ENCODE assay signal across 16 cellular contexts in the genomic region with DNA sequence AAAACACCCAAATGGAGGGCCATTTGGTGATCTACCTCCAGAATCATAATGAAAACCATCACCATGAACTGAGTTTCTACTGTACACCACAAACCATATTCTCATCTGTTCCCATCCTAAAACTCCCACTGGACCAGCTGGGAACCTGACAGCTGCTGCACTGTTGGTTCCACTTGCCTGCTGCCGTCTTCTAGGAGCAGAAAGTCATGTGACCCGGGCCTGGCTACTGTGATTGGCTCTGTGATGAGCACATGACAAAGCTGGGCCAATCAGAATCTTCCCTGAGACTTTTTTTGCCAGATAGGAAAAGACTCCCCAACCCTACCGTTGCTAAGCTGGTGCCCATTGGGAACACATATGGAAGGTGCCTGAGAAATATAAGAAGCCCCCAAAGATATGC.
DNase-seq lines count a peak whose midpoint lies in the region; ATAC-seq, FAIRE-seq and TF ChIP-seq lines count a peak whose summit lies in the region.
"Had no signal": no experiment of that assay in that cellular context is flagged by ENCODE, and none has a peak within 500 bp of the region (broad histone marks: within the 10 kb centered on the region; RNA-seq: fewer than 3 reads in every experiment).

No MANE protein-coding gene starts in this region.

- H2BK120ac ChIP-seq in H1 (replicated peaks; ENCODE audit: low read depth, low read length), result no peak overlapping the region

- no peak for ATAC-seq in HG03108 (IDR thresholded peaks at IDR 0.05; ENCODE audit: unreplicated experiment)
- ATAC-seq: CD8-positive, alpha-beta T cell; GM23338; Panc1 had no signal

- no peaks in the 10 kb centered on the region for H3K79me1 ChIP-seq in H1 (ENCODE audit: low read depth, low read length)

- POLR2A ChIA-PET in H1 (lab: Charles Lee; ENCODE audit: partially characterized antibody), result no interaction called here

- H3K9ac ChIP-seq in H1 (replicated peaks in 1 of 4; ENCODE audit: extremely low read depth in 1 of 4, low read depth in 3 of 4, low read length in 3 of 4), result no peak overlapping the region
- H3K9ac ChIP-seq: BLaER1 had no signal

- H4K20me1 ChIP-seq in H1 (replicated peaks in 1 of 2; ENCODE audit: control insufficient read depth in 1 of 2, insufficient read depth in 2 of 2, low read length in 2 of 2), result peaks cover 0 to 6% of the 10 kb centered on the region in 2 experiments
- H4K20me1 ChIP-seq: BLaER1 had no signal

- no peak overlapping the region for H2BK12ac ChIP-seq in H1 (ENCODE audit: low read depth, low read length)

- CTCF ChIA-PET in H1 (lab: Charles Lee; ENCODE audit: partially characterized antibody), result interaction anchor here (1.5 kb wide), 1 partner anchor 24 kb away, joined by 3 read pairs; no protein-coding TSS in a partner anchor

- peaks cover 7% of the 10 kb centered on the region; the same call in 1 of the 2 replicates for H3K23me2 ChIP-seq in H1 (ENCODE audit: low read depth, low read length)

- FAIRE-seq in GM12891 (lab: Jason Lieb, UNC) (no peak), H1 (lab: Jason Lieb, UNC) (no peak)

- intact Hi-C loops in uterus (cut with DNase I; ENCODE audit: low total_unique reads), result no loop called here

- no peak overlapping the region for H4K8ac ChIP-seq in H1 (ENCODE audit: extremely low read depth, insufficient read depth, low read length)

- no peaks in the 10 kb centered on the region for H3K4me1 ChIP-seq in BE2C
- H3K4me1 ChIP-seq in H1 (replicated peaks in 1 of 4; ENCODE audit: control insufficient read depth in 3 of 4, insufficient read depth in 4 of 4, low read length in 3 of 4), result peaks cover 0 to 2% (median 0%) of the 10 kb centered on the region in 4 experiments; a peak in 3 of 7 replicates
- H3K4me1 ChIP-seq in uterus, result no peaks in the 10 kb centered on the region

- no peak overlapping the region for H3K14ac ChIP-seq in H1 (ENCODE audit: insufficient read length)

- no peak for TF ChIP-seq CTCF in BE2C (IDR thresholded peaks at IDR 0.05; ENCODE audit: low read depth, low read length)
- no peak for TF ChIP-seq CTCF in H1 (IDR thresholded peaks at IDR 0.05; ENCODE audit: control extremely low read depth in 1 of 3, insufficient read depth in 1 of 3, low read depth in 1 of 3, low read length in 3 of 3)
- TF ChIP-seq CTCF in uterus (IDR thresholded peaks at IDR 0.05), result no peak

- H2BK5ac ChIP-seq in H1 (ENCODE audit: low read depth, low read length), result no peak overlapping the region

- DNase-seq in BE2C, result peak; percentile 37
- no peak for DNase-seq in GM12891 (ENCODE audit: insufficient read length, low spot score)
- DNase-seq in NCI-H2171 (lab: John Stamatoyannopoulos, UW), result peak; percentile 48
- DNase-seq in H1 (ENCODE audit: low read depth in 1 of 2, low spot score in 2 of 2), result no peak
- no peak for DNase-seq in uterus
- no peak for DNase-seq in cortex of kidney (lab: John Stamatoyannopoulos, UW)
- no peak for DNase-seq in Kasumi-1 (lab: John Stamatoyannopoulos, UW)
- DNase-seq: CD8-positive, alpha-beta T cell; NCI-H187; NCI-H748 treated with DMSO at 0.1 percent for 48 hours; T-helper 1 cell had no signal

- TF ChIP-seq RAD21 in H1 (IDR thresholded peaks at IDR 0.05 in 1 of 2, conservative IDR thresholded peaks at IDR 0.05 in 1 of 2; ENCODE audit: low read depth in 2 of 2, low read length in 2 of 2), result no peak

- H3K27me3 ChIP-seq in BE2C (no peaks in the 10 kb centered on the region), H1 (replicated peaks in 1 of 4; ENCODE audit: control insufficient read depth in 3 of 4, extremely low read depth in 1 of 4, insufficient read depth in 3 of 4, low read length in 3 of 4) (no peaks in the 10 kb centered on the region), uterus (no peaks in the 10 kb centered on the region)
- H3K27me3 ChIP-seq: BLaER1 had no signal

- H3K4me2 ChIP-seq in H1 (ENCODE audit: insufficient read depth in 1 of 2, low read depth in 2 of 2, low read length in 2 of 2), result no peak overlapping the region
- H3K4me2 ChIP-seq: BLaER1, GM23338 had no signal

- H2BK15ac ChIP-seq in H1 (ENCODE audit: low read length), result no peak overlapping the region

- no peak overlapping the region for H4K5ac ChIP-seq in H1 (ENCODE audit: insufficient read length, low read depth, low read length)

- H3K27ac ChIP-seq in H1 (ENCODE audit: low read depth, low read length) (no peak overlapping the region), uterus (no peak overlapping the region)
- H3K27ac ChIP-seq: BLaER1, SK-N-MC had no signal

- WGBS in H1 (ENCODE audit: extremely low coverage in 1 of 2, insufficient coverage in 1 of 2, insufficient read length in 1 of 2, insufficient replicate concordance in 2 of 2, low coverage in 1 of 2, low lambda C conversion rate in 2 of 2, missing lambda C conversion rate in 1 of 2), 2 experiments, result 87% methylated on average over 3 of the region's 3 CpGs; no CpG with 5 or more reads in 1 of the 2 experiments

- peaks cover 6% of the 10 kb centered on the region; the same call in 1 of the 2 replicates for H3K9me3 ChIP-seq in BE2C
- H3K9me3 ChIP-seq in H1 (ENCODE audit: insufficient read depth in 2 of 2, low read depth in 1 of 2, low read length in 1 of 2), result no peaks in the 10 kb centered on the region
- no peaks in the 10 kb centered on the region for H3K9me3 ChIP-seq in uterus

- H3K4me3 ChIP-seq in BE2C (ENCODE audit: low read depth, low read length) (no peak overlapping the region), H1 (ENCODE audit: extremely low read depth in 1 of 4, insufficient read depth in 2 of 4, low read depth in 3 of 4, low read length in 4 of 4) (no peak overlapping the region), uterus (no peak overlapping the region)
- H3K4me3 ChIP-seq: BLaER1, GM23338, SK-N-MC had no signal

- H4K91ac ChIP-seq in H1 (replicated peaks; ENCODE audit: insufficient read length, low read length), result no peak overlapping the region

- no peak overlapping the region for H2BK20ac ChIP-seq in H1 (ENCODE audit: low read length)

- no peaks in the 10 kb centered on the region for H3K79me2 ChIP-seq in H1 (ENCODE audit: control insufficient read depth in 1 of 2, insufficient read depth in 2 of 2, low read length in 2 of 2)

- H3K4ac ChIP-seq in H1 (replicated peaks; ENCODE audit: insufficient read length, low read depth, low read length), result no peak overlapping the region

- H3K18ac ChIP-seq in H1 (ENCODE audit: extremely low read depth, low read length), result no peak overlapping the region

- no peak overlapping the region for H2AFZ ChIP-seq in H1 (ENCODE audit: low read length)
- H2AFZ ChIP-seq: GM23338 had no signal

- H3K36me3 ChIP-seq in BE2C, result no peaks in the 10 kb centered on the region
- H3K36me3 ChIP-seq in H1 (ENCODE audit: control insufficient read depth in 2 of 4, insufficient read depth in 4 of 4, low read length in 3 of 4), result no peaks in the 10 kb centered on the region
- no peaks in the 10 kb centered on the region for H3K36me3 ChIP-seq in uterus
- H3K36me3 ChIP-seq: BLaER1 had no signal

- TF ChIP-seq EP300 in H1 (IDR thresholded peaks at IDR 0.05; ENCODE audit: borderline replicate concordance in 1 of 2, low read depth in 2 of 2, low read length in 2 of 2), result no peak

- H2AK5ac ChIP-seq in H1 (ENCODE audit: low read depth, low read length), result no peak overlapping the region

- H3K23ac ChIP-seq in H1 (ENCODE audit: insufficient read length), result no peak overlapping the region

- H3K56ac ChIP-seq in H1 (replicated peaks; ENCODE audit: insufficient read length, low read depth, low read length), result no peak overlapping the region

- TF ChIP-seq POLR2A in GM12891 (IDR thresholded peaks at IDR 0.05; ENCODE audit: low read depth, low read length), result no peak
- no peak for TF ChIP-seq POLR2A in H1 (IDR thresholded peaks at IDR 0.05; ENCODE audit: control extremely low read depth in 1 of 2, low read depth in 2 of 2, low read length in 2 of 2)
- no peak for TF ChIP-seq POLR2A in uterus (IDR thresholded peaks at IDR 0.05)

TF ChIP-seq in GM12891, 5 proteins besides CTCF, POLR2A, EP300 and RAD21:
- no peak for TF ChIP-seq POLR2AphosphoS5 (IDR thresholded peaks at IDR 0.05; ENCODE audit: low read depth, low read length)
- TF ChIP-seq TAF1 (IDR thresholded peaks at IDR 0.05; ENCODE audit: low read depth, low read length), result no peak
- TF ChIP-seq PAX5 (IDR thresholded peaks at IDR 0.05; ENCODE audit: insufficient read depth, low read length, severe bottlenecking), result peak; percentile 37

Comparison
In these comparisons a context has a peak if more than half of its experiments do, and no peak if none do; other contexts are left out.
1. DNase-seq: peak in BE2C (single experiment) and NCI-H2171 (single experiment); none in GM12891 (single experiment), H1 (0 of 2), uterus (0 of 2), cortex of kidney (single experiment) and Kasumi-1 (0 of 2).